ENCODE assay signal across 20 cellular contexts in genomic region chr4:4947721-4948120, GRCh38.
"Had no signal": no experiment of that assay in that cellular context is flagged by ENCODE, and none has a peak within 500 bp of the region (broad histone marks: within the 10 kb centered on the region; RNA-seq: fewer than 3 reads in every experiment).

No MANE protein-coding gene starts in this region.

- H3K9me3 ChIP-seq: colonic mucosa, esophagus squamous epithelium, left lung, lower lobe of right lung, mucosa of descending colon had no signal

- H3K4me3 ChIP-seq: colonic mucosa, dorsolateral prefrontal cortex, esophagus squamous epithelium, gastrocnemius medialis, heart right ventricle, left lung, lower lobe of right lung, mucosa of descending colon had no signal

- H3K27ac ChIP-seq: colonic mucosa, dorsolateral prefrontal cortex, esophagus squamous epithelium, gastrocnemius medialis, heart right ventricle, left lung, lower lobe of right lung had no signal

- H3K27me3 ChIP-seq: colonic mucosa, dorsolateral prefrontal cortex, gastrocnemius medialis, left lung had no signal

- DNase-seq: cerebellar nuclear complex; colonic mucosa; dermis blood vessel endothelial cell; dorsolateral prefrontal cortex; effector CD4-positive, alpha-beta T cell; effector memory CD4-positive, alpha-beta T cell; esophagus squamous epithelium; foreskin fibroblast; foreskin melanocyte; gastrocnemius medialis; glutamatergic neuron; head of caudate nucleus; heart right ventricle; hippocampal formation; left cardiac atrium; left lung; left ventricle myocardium superior; lower lobe of right lung; mesenchymal stem cell; mucosa of descending colon had no signal

- H3K36me3 ChIP-seq: colonic mucosa, esophagus squamous epithelium, gastrocnemius medialis, heart right ventricle, left lung, lower lobe of right lung had no signal

- H3K4me1 ChIP-seq: colonic mucosa, esophagus squamous epithelium, gastrocnemius medialis, left lung, lower lobe of right lung had no signal
